In the genomic region with DNA sequence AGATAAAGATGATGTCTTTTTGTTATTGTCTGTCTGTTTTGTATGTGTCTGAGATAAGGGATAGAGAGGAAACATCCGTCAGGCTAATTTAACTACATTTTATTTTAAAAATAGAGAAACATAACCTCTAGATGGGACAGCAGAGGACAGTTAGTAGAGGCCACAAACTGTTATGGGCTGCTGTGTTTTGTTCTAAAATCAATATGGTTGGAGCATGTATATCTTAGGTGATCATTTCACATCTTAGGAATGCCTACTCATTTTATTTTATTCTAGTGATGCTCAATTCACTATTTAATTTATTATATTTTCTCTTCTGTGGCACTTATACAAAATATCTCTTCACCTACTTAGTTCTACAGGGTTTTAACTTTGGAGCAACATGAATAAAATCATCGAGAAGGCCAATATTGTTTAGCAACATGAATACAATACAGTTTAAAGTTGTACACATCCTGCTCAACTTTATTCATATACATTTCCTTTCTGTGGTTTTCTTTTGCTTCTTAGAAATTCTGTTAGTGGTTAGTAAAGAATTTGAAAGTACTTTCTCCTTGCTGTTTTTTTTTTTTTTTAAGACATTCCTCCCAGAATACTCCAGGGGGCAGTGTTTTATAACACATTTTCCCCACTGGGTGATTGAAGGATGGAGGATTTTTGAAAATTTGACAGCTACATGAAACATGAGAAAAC, we compare ENCODE assay signal across 8 cellular contexts.
DNase-seq lines count a peak whose midpoint lies in the region; ATAC-seq, FAIRE-seq and TF ChIP-seq lines count a peak whose summit lies in the region.

No MANE protein-coding gene starts in this region.

- peak; percentile 62 for TF ChIP-seq CTCF in fibroblast of mammary gland (conservative IDR thresholded peaks at IDR 0.05; ENCODE audit: control insufficient read depth, insufficient read depth, low read depth, low read length)

- peak overlapping the region; percentile 9 for H3K9ac ChIP-seq in SK-N-MC (ENCODE audit: insufficient read length)

- peak overlapping the region; percentile 48; the same call in 1 of the 2 replicates for H3K4me3 ChIP-seq in SK-N-MC
- H3K4me3 ChIP-seq in fibroblast of mammary gland (ENCODE audit: control insufficient read depth, low read depth, low read length), result no peak overlapping the region

- peak; percentile 67 for FAIRE-seq in G401.6 (lab: Jason Lieb, UNC)

- H3K27ac ChIP-seq in SK-N-MC, result no peak overlapping the region

- DNase-seq in ACHN (peak; percentile 28), SK-N-MC (ENCODE audit: low read depth, low spot score) (no peak), fibroblast of mammary gland (ENCODE audit: low read depth) (peak; percentile 53), sciatic nerve (ENCODE audit: low spot score) (no peak), posterior cingulate gyrus (no peak), islet precursor cell (no peak)

- in situ Hi-C loops in ACHN (cut with HindIII; ENCODE audit: low pct_ligation_motif_present, low pct_unique_long_range_greater_than_20kb, low sequenced_read_pairs), result no loop called here

- H3K36me3 ChIP-seq in SK-N-MC (ENCODE audit: insufficient read depth, low read length), result no peaks in the 10 kb centered on the region

- H3K9me3 ChIP-seq in SK-N-MC (ENCODE audit: low read depth, low read length), result no peaks in the 10 kb centered on the region

- ATAC-seq in HG02885 (IDR thresholded peaks at IDR 0.05; ENCODE audit: poor library complexity, unreplicated experiment) (peak; percentile 68), sciatic nerve (peak; percentile 43)

- intact Hi-C loops in sciatic nerve (cut with DNase I), result no loop called here
- intact Hi-C loops in posterior cingulate gyrus (cut with DNase I), result loop anchor here (2.0 kb wide), 1 partner anchor 1197 kb away; no protein-coding TSS in a partner anchor

Comparison
In these comparisons a context has a peak if more than half of its experiments do, and no peak if none do; other contexts are left out.
1. DNase-seq: peak in ACHN (single experiment) and fibroblast of mammary gland (single experiment); none in SK-N-MC (single experiment), sciatic nerve (single experiment), posterior cingulate gyrus (0 of 10) and islet precursor cell (single experiment).